Comparison of ENCODE assay signal across 9 cellular contexts in genomic region chr9:33785914-33786313, GRCh38. TPM values are rescaled to one million over a fixed set of nuclear protein-coding genes. Genes with fewer than 3 reads are reported as not detected.
DNase-seq lines count a peak whose midpoint lies in the region; ATAC-seq, FAIRE-seq and TF ChIP-seq lines count a peak whose summit lies in the region.
"Had no signal": no experiment of that assay in that cellular context is flagged by ENCODE, and none has a peak within 500 bp of the region (broad histone marks: within the 10 kb centered on the region; RNA-seq: fewer than 3 reads in every experiment).

No MANE protein-coding gene starts in this region.

- no peak overlapping the region for H2AFZ ChIP-seq in GM12878 (ENCODE audit: control insufficient read depth, low read depth, low read length)

- CTCF ChIA-PET in GM12878 (lab: Yijun Ruan, JAX): interaction anchor here (2.0 kb wide), 1 partner anchor 27 kb away, joined by 10 read pairs; no protein-coding TSS in a partner anchor

- H3K27ac Mint-ChIP-seq in mesothelial cell of epicardium: no peak overlapping the region
- H3K27ac Mint-ChIP-seq: natural killer cell treated with Interleukin-12 subunit alpha and Interleukin-12 subunit beta and Interleukin-15 and Interleukin-18, amount 100 ng/mL, for 72 hours had no signal

- no peak overlapping the region for H3K4me2 ChIP-seq in GM12878 (ENCODE audit: control insufficient read depth, insufficient read depth)

- H3K9ac ChIP-seq in GM12878 (ENCODE audit: control insufficient read depth, insufficient read depth, low read length): no peak overlapping the region

- FAIRE-seq in GM12878 (lab: Jason Lieb, UNC): peak; percentile 65

- H4K20me1 ChIP-seq in GM12878 (ENCODE audit: control insufficient read depth, insufficient read depth): no peaks in the 10 kb centered on the region

- no peaks in the 10 kb centered on the region for H3K4me1 Mint-ChIP-seq in mesothelial cell of epicardium

- no peaks in the 10 kb centered on the region for H3K36me3 ChIP-seq in GM06990 (ENCODE audit: control insufficient read depth, insufficient read depth, low read length)
- H3K36me3 ChIP-seq in GM12878 (ENCODE audit: control insufficient read depth in 2 of 2, insufficient read depth in 2 of 2, low read length in 1 of 2): no peaks in the 10 kb centered on the region

- no peak for TF ChIP-seq EP300 in GM12878 (IDR thresholded peaks at IDR 0.05; ENCODE audit: borderline replicate concordance in 1 of 2, control insufficient read depth in 1 of 2, low read depth in 2 of 2, low read length in 2 of 2)

- H3K79me2 ChIP-seq in GM12878 (ENCODE audit: control insufficient read depth, insufficient read depth, low read length): no peaks in the 10 kb centered on the region

- peak; percentile 35 for TF ChIP-seq CTCF in GM06990 (IDR thresholded peaks at IDR 0.05; ENCODE audit: insufficient read depth, low read length, poor library complexity, severe bottlenecking)
- TF ChIP-seq CTCF in GM12878 (IDR thresholded peaks at IDR 0.05 in 2 of 3, conservative IDR thresholded peaks at IDR 0.05 in 1 of 3; ENCODE audit: control insufficient read depth in 2 of 3, extremely low read depth in 1 of 3, insufficient read depth in 1 of 3, low read depth in 3 of 3, low read length in 3 of 3): peak; percentile 11 to 25 (median 24); a peak in 3 of 6 replicates
- peak; percentile 16 for TF ChIP-seq CTCF in mesothelial cell of epicardium (IDR thresholded peaks at IDR 0.05; ENCODE audit: unreplicated experiment)
- TF ChIP-seq CTCF in GM13976 (IDR thresholded peaks at IDR 0.05; ENCODE audit: borderline replicate concordance, control extremely low read depth, extremely low read depth, insufficient read depth, missing control alignments): no peak

- POLR2A ChIA-PET in GM12878 (lab: Charles Lee): no interaction called here

- in situ Hi-C loops in GM12878 (cut with MboI) (no loop called here), GM13976 (cut with MboI; ENCODE audit: low sequenced_read_pairs, unreplicated experiment) (no loop called here)

- no peaks in the 10 kb centered on the region for H3K9me3 ChIP-seq in GM12878 (replicated peaks; ENCODE audit: control insufficient read depth, insufficient read depth, low read length)

- no TSS peak for BruUV-seq in GM12878 (replicated peaks; lab: Mats Ljungman, UMichigan)

- no peak for TF ChIP-seq POLR2A in GM12878 (IDR thresholded peaks at IDR 0.05; ENCODE audit: low read depth, low read length)

- no peak overlapping the region for H3K4me3 Mint-ChIP-seq in mesothelial cell of epicardium
- H3K4me3 Mint-ChIP-seq: natural killer cell treated with Interleukin-12 subunit alpha and Interleukin-12 subunit beta and Interleukin-15 and Interleukin-18, amount 100 ng/mL, for 72 hours had no signal

- no peaks in the 10 kb centered on the region for H3K4me1 ChIP-seq in GM12878 (ENCODE audit: control insufficient read depth, insufficient read depth, low read length)

- ATAC-seq in GM12878: peak; percentile 60; the same call in 2 of the 3 replicates
- ATAC-seq in GM18520 (IDR thresholded peaks at IDR 0.05; ENCODE audit: unreplicated experiment): no peak
- ATAC-seq: natural killer cell treated with Interleukin-12 subunit alpha and Interleukin-12 subunit beta and Interleukin-15 and Interleukin-18, amount 100 ng/mL, for 72 hours had no signal

- no peaks in the 10 kb centered on the region for H3K36me3 Mint-ChIP-seq in mesothelial cell of epicardium
- H3K36me3 Mint-ChIP-seq: natural killer cell treated with Interleukin-12 subunit alpha and Interleukin-12 subunit beta and Interleukin-15 and Interleukin-18, amount 100 ng/mL, for 72 hours had no signal

- 0 out of 2 replicates have a peak, but pooled peaks have one; percentile 12 for TF ChIP-seq RAD21 in GM12878 (IDR thresholded peaks at IDR 0.05; ENCODE audit: insufficient read depth, low read depth, low read length)

- H3K27me3 ChIP-seq in GM06990 (replicated peaks; ENCODE audit: control insufficient read depth, insufficient read depth, low read length): no peaks in the 10 kb centered on the region; the same call in none of the 2 replicates
- H3K27me3 ChIP-seq in GM12878 (replicated peaks in 1 of 2; ENCODE audit: control insufficient read depth in 2 of 2, insufficient read depth in 2 of 2, low read length in 1 of 2): no peaks in the 10 kb centered on the region

- DNase-seq in GM06990 (ENCODE audit: extremely low read depth, insufficient read length) (no peak), LHCN-M2 (ENCODE audit: low read depth) (peak; percentile 34), GM12878 (ENCODE audit: low read depth, low spot score) (no peak), mesothelial cell of epicardium (ENCODE audit: low spot score in 2 of 2, unreplicated experiment in 2 of 2) (no peak), NCI-H345 (lab: John Stamatoyannopoulos, UW) (no peak), Ammon's horn (ENCODE audit: low spot score) (no peak), GM13976 (ENCODE audit: low spot score) (no peak)

- H3K4me3 ChIP-seq in GM06990 (replicated peaks; ENCODE audit: low read depth, low read length) (no peak overlapping the region), GM12878 (no peak overlapping the region)

- H3K27me3 Mint-ChIP-seq in mesothelial cell of epicardium (ENCODE audit: low read depth): peaks cover 19% of the 10 kb centered on the region

- no peak overlapping the region for H3K27ac ChIP-seq in GM12878 (ENCODE audit: control insufficient read depth, insufficient read depth)

- no peaks in the 10 kb centered on the region for H3K9me3 Mint-ChIP-seq in mesothelial cell of epicardium
- H3K9me3 Mint-ChIP-seq: natural killer cell treated with Interleukin-12 subunit alpha and Interleukin-12 subunit beta and Interleukin-15 and Interleukin-18, amount 100 ng/mL, for 72 hours had no signal

- SMC1A ChIA-PET in GM12878 (lab: Charles Lee; ENCODE audit: uncharacterized antibody, unreplicated experiment): no interaction called here

- intact Hi-C loops in GM12878 (cut with micrococcal nuclease; ENCODE audit: unreplicated experiment): no loop called here

- RAD21 ChIA-PET in GM12878 (lab: Charles Lee; ENCODE audit: unreplicated experiment): no interaction called here

- WGBS in GM12878 (ENCODE audit: insufficient coverage, insufficient replicate concordance, low lambda C conversion rate, missing lambda C conversion rate): 21% methylated on average over 5 of the region's 5 CpGs

TF ChIP-seq in GM12878, 131 proteins besides CTCF, POLR2A, EP300 and RAD21:
- TF ChIP-seq JUNB (IDR thresholded peaks at IDR 0.05) (no peak), CBX5 (IDR thresholded peaks at IDR 0.05; ENCODE audit: low read depth) (no peak)

RNA-seq across cellular contexts. Expression of gene PRSS3, which starts 9.4 kb away (rescaled TPM):
- total RNA-seq in LHCN-M2 (2014; rRNA removed): not detected in 2 replicates
- polyA plus RNA-seq in LHCN-M2 (2012): 0.13 TPM
- not detected in 2 replicates for total RNA-seq in GM12878 (2013; cell fraction: nucleolus; rRNA removed)
- not detected in 2 replicates for total RNA-seq in GM12878 (2014; rRNA removed)
- total RNA-seq in GM12878 (2014; rRNA removed; fragmentation: Illumina TruSeq; extraction: Trizol): not detected in 2 replicates
- total RNA-seq in GM12878 (2021): 0.54 and 0.98 TPM in 2 replicates
- polyA plus RNA-seq in GM12878 (2011; ENCODE audit: low read depth): not detected
- not detected in 2 replicates for polyA plus RNA-seq in GM12878 (2011; rRNA removed)
- polyA plus RNA-seq in GM12878 (2011; cell fraction: cytosol; rRNA removed): not detected in 2 replicates
- polyA plus RNA-seq in GM12878 (2011; cell fraction: nucleus; rRNA removed): not detected in 2 replicates
- polyA plus RNA-seq in GM12878 (2012): not detected in 2 replicates
- polyA plus RNA-seq in GM12878 (2014; fragmentation: Illumina TruSeq; extraction: Trizol): not detected in 2 replicates
- not detected for polyA plus RNA-seq in GM12878 (2014; fragmentation: Nextera tagmentation; extraction: Ambion mirVana)
- polyA plus RNA-seq in GM12878 (2014; rRNA removed): not detected in 2 replicates
- polyA plus RNA-seq in GM12878 (2016; fragmentation: Nextera tagmentation; extraction: Ambion mirVana): not detected
- not detected in 2 replicates for polyA minus RNA-seq in GM12878 (2011; rRNA and poly(A)+ RNA removed)
- polyA minus RNA-seq in GM12878 (2011; cell fraction: cytosol; rRNA and poly(A)+ RNA removed): not detected in 2 replicates
- not detected in 2 replicates for polyA minus RNA-seq in GM12878 (2011; cell fraction: nucleus; rRNA and poly(A)+ RNA removed)
- total RNA-seq in mesothelial cell of epicardium: not detected in 3 replicates

RNA-seq across cellular contexts. Expression of gene UBE2R2, which starts 31.0 kb away (rescaled TPM):
- total RNA-seq in LHCN-M2 (2014; rRNA removed) (14.9 and 18.6 TPM in 2 replicates), GM12878 (2014; rRNA removed) (9.9 and 10.7 TPM in 2 replicates), GM12878 (2014; rRNA removed; fragmentation: Illumina TruSeq; extraction: Trizol) (17.2 and 17.6 TPM in 2 replicates), GM12878 (2021) (32.8 and 33.8 TPM in 2 replicates), mesothelial cell of epicardium (59.3 to 59.9 TPM (median 59.9 TPM) in 3 replicates)
- polyA plus RNA-seq in LHCN-M2 (2012): 31.9 TPM
- total RNA-seq in GM12878 (2013; cell fraction: nucleolus; rRNA removed): 26.1 and 27.4 TPM in 2 replicates
- 30.5 TPM for polyA plus RNA-seq in GM12878 (2011; ENCODE audit: low read depth)
- polyA plus RNA-seq in GM12878 (2011; rRNA removed) (23.5 and 27.1 TPM in 2 replicates), GM12878 (2014; fragmentation: Illumina TruSeq; extraction: Trizol) (31.8 and 39.2 TPM in 2 replicates), GM12878 (2014; fragmentation: Nextera tagmentation; extraction: Ambion mirVana) (10 to 100 TPM; 11.4 to 17.2 TPM), GM12878 (2014; rRNA removed) (17.4 and 18.0 TPM in 2 replicates), GM12878 (2016; fragmentation: Nextera tagmentation; extraction: Ambion mirVana) (10 to 100 TPM in 1 of 2 experiments, 1 to 10 TPM in 1; 7.2 to 10.1 TPM)
- polyA plus RNA-seq in GM12878 (2011; cell fraction: cytosol; rRNA removed): 13.3 and 20.0 TPM in 2 replicates
- polyA plus RNA-seq in GM12878 (2011; cell fraction: nucleus; rRNA removed): 12.4 and 13.9 TPM in 2 replicates
- 34.6 and 39.5 TPM in 2 replicates for polyA plus RNA-seq in GM12878 (2012)
- 25.9 and 30.6 TPM in 2 replicates for polyA minus RNA-seq in GM12878 (2011; rRNA and poly(A)+ RNA removed)
- 14.3 and 15.2 TPM in 2 replicates for polyA minus RNA-seq in GM12878 (2011; cell fraction: cytosol; rRNA and poly(A)+ RNA removed)
- polyA minus RNA-seq in GM12878 (2011; cell fraction: nucleus; rRNA and poly(A)+ RNA removed): 8.1 and 15.0 TPM in 2 replicates
